1 cellular context compared by ENCODE assay signal in genomic region chr4:177964061-177964460, GRCh38.
TF ChIP-seq lines count a peak whose summit lies in the region.

No MANE protein-coding gene starts in this region.

TF ChIP-seq in SK-N-SH treated with all-trans-retinoic acid at 6 μM for 48 hours, 23 proteins besides CTCF, POLR2A, EP300 and RAD21 (continued from another document):
- TF ChIP-seq CSRNP3 (CRISPR knock-in tag; IDR thresholded peaks at IDR 0.05) (no peak), RARB (CRISPR knock-in tag; IDR thresholded peaks at IDR 0.05) (no peak)
